In the genomic region with DNA sequence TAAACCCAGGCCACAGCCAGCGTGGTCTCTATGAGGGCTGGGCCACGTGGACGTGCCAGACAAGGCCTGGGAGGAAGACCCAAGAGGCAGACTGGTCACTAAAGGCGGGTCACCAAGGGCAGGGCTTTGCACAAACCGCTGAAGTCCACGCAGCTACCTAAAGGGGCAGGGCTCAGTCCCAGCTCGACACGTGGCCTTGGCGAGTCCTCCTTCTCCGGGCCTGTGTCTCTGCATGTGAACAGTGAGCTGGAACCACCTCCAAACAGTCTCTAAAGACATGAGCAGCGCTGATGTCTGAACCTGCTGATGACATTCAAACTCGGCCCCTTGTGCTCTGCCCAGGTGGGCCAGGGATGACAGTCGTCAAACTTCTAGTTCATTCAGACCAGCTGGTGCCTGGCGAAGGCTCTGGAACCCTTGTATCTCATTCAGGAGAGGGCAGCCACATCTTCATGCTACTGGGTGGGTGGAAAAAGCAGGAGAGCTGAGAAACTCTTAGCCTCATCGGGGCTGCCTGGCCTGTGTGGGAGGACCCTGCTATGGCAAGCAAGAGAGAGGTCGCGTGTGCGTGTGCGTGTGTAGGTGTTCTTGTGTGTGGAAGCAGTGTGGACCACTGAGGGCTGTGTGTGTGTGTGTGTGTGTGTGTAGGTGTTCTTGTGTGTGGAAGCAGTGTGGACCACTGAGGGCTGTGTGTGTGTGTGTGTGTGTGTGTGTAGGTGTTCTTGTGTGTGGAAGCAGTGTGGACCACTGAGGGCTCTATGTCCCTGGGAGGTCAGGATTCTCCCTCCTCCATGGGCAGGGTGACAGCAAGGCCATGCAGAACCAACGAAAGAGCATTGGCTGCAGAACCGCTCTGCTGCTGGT, we compare ENCODE assay signal across 2 cellular contexts.
TF ChIP-seq lines count a peak whose summit lies in the region.

No MANE protein-coding gene starts in this region.

TF ChIP-seq in IMR-90, 13 proteins besides CTCF, POLR2A, EP300 and RAD21:
- TF ChIP-seq, protein P1, sequence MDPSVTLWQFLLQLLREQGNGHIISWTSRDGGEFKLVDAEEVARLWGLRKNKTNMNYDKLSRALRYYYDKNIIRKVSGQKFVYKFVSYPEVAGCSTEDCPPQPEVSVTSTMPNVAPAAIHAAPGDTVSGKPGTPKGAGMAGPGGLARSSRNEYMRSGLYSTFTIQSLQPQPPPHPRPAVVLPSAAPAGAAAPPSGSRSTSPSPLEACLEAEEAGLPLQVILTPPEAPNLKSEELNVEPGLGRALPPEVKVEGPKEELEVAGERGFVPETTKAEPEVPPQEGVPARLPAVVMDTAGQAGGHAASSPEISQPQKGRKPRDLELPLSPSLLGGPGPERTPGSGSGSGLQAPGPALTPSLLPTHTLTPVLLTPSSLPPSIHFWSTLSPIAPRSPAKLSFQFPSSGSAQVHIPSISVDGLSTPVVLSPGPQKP (IDR thresholded peaks at IDR 0.05; ENCODE audit: borderline replicate concordance, low read depth, low read length), result no peak
- TF ChIP-seq MAZ (IDR thresholded peaks at IDR 0.05; ENCODE audit: borderline replicate concordance, low read depth, low read length) (no peak), MXI1 (IDR thresholded peaks at IDR 0.05; ENCODE audit: borderline replicate concordance, low read depth, low read length) (no peak), MAFK (IDR thresholded peaks at IDR 0.05; ENCODE audit: low read depth, low read length) (no peak), NFE2L2 (IDR thresholded peaks at IDR 0.05; ENCODE audit: low read depth, low read length) (no peak), CEBPB (IDR thresholded peaks at IDR 0.05; ENCODE audit: low read depth, low read length) (no peak), RFX5 (IDR thresholded peaks at IDR 0.05; ENCODE audit: low read depth, low read length) (no peak), RCOR1 (IDR thresholded peaks at IDR 0.05; ENCODE audit: insufficient replicate concordance, low read length) (no peak), SMC3 (IDR thresholded peaks at IDR 0.05; ENCODE audit: low read depth, low read length) (no peak), BHLHE40 (IDR thresholded peaks at IDR 0.05; ENCODE audit: low read depth, low read length) (no peak)
- TF ChIP-seq, protein P2, sequence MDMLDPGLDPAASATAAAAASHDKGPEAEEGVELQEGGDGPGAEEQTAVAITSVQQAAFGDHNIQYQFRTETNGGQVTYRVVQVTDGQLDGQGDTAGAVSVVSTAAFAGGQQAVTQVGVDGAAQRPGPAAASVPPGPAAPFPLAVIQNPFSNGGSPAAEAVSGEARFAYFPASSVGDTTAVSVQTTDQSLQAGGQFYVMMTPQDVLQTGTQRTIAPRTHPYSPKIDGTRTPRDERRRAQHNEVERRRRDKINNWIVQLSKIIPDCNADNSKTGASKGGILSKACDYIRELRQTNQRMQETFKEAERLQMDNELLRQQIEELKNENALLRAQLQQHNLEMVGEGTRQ (IDR thresholded peaks at IDR 0.05; ENCODE audit: low read depth, low read length), result no peak
TF ChIP-seq in IMR-90: peak in this region for 0.

TF ChIP-seq in HepG2, 621 proteins besides CTCF, POLR2A, EP300 and RAD21:
- TF ChIP-seq AGO2 (optimal IDR thresholded peaks at IDR 0.05; ENCODE audit: low read depth, low read length), result peak; percentile 23
- TF ChIP-seq MEIS2 (CRISPR knock-in tag; IDR thresholded peaks at IDR 0.05), result no peak
- peak; percentile 3 for TF ChIP-seq RBM22 (optimal IDR thresholded peaks at IDR 0.05; ENCODE audit: low read length)
- TF ChIP-seq ZNF580 (CRISPR knock-in tag; IDR thresholded peaks at IDR 0.05; ENCODE audit: borderline replicate concordance, low read depth), result no peak
- no peak for TF ChIP-seq ZNF274 (CRISPR knock-in tag; IDR thresholded peaks at IDR 0.05)
